10 cellular contexts compared by ENCODE assay signal in genomic region chr9:131282688-131283422, GRCh38. TPM values are rescaled to one million over a fixed set of nuclear protein-coding genes. Genes with fewer than 3 reads are reported as not detected.
DNase-seq lines count a peak whose midpoint lies in the region; ATAC-seq, FAIRE-seq and TF ChIP-seq lines count a peak whose summit lies in the region.
"Had no signal": no experiment of that assay in that cellular context is flagged by ENCODE, and none has a peak within 500 bp of the region (broad histone marks: within the 10 kb centered on the region; RNA-seq: fewer than 3 reads in every experiment).

No MANE protein-coding gene starts in this region.

- BruUV-seq in A673 (replicated peaks; lab: Mats Ljungman, UMichigan) = no TSS peak

- TF ChIP-seq CTCF in A673 (conservative IDR thresholded peaks at IDR 0.05; ENCODE audit: low read depth, low read length) = no peak
- no peak for TF ChIP-seq CTCF in H9 (conservative IDR thresholded peaks at IDR 0.05)
- no peak for TF ChIP-seq CTCF in chondrocyte (IDR thresholded peaks at IDR 0.05)
- no peak for TF ChIP-seq CTCF in gastroesophageal sphincter (IDR thresholded peaks at IDR 0.05)

- WGBS in H9 (ENCODE audit: extremely low coverage, insufficient read length, low lambda C conversion rate) = no CpG with 5 or more reads among the region's 61 CpGs
- WGBS in mesendoderm (ENCODE audit: extremely low coverage, insufficient coverage, low lambda C conversion rate) = no CpG with 5 or more reads among the region's 61 CpGs
- 4 to 10% (median 5%) methylated on average over 52 to 61 of the region's 61 CpGs for WGBS in small intestine, 3 donors
- WGBS in gastroesophageal sphincter (ENCODE audit: low coverage in 1 of 2), 2 donors = 5% methylated on average over 4 of the region's 61 CpGs; no CpG with 5 or more reads in 1 of the 2 donors

- ATAC-seq in GM18868 (IDR thresholded peaks at IDR 0.05; ENCODE audit: unreplicated experiment) (no peak), gastroesophageal sphincter (no peak)
- ATAC-seq: activated CD8-positive, alpha-beta memory T cell treated with anti-CD3 and anti-CD28 coated beads, Interleukin-2, amount 10 ng/mL, durations not matched to agents 7 days and 5 days had no signal

- H3K79me2 ChIP-seq in H9 (ENCODE audit: insufficient read depth, low read length) (no peaks in the 10 kb centered on the region), mesendoderm (ENCODE audit: control insufficient read depth, insufficient read depth, low read length) (no peaks in the 10 kb centered on the region)

- H2BK5ac ChIP-seq in H9 (ENCODE audit: insufficient read length, low read length) = no peak overlapping the region
- no peak overlapping the region for H2BK5ac ChIP-seq in mesendoderm (ENCODE audit: low read length)

- no peak overlapping the region for H4K91ac ChIP-seq in H9 (ENCODE audit: insufficient read length, low read depth, low read length)

- H3K9me3 Mint-ChIP-seq in H9 = no peaks in the 10 kb centered on the region; a peak in 2 of 5 replicates
- H3K9me3 Mint-ChIP-seq in chondrocyte (ENCODE audit: low read depth) = no peaks in the 10 kb centered on the region

- POLR2A ChIA-PET in A673 (lab: Charles Lee; ENCODE audit: low non-redundant PET) = interaction anchor here (0.7 kb wide), 1 partner anchor 41 kb away, joined by 5 read pairs; no protein-coding TSS in a partner anchor

- H3T11ph ChIP-seq in H9 (ENCODE audit: low read length) = no peak overlapping the region

- H3K4me2 ChIP-seq in H9 (ENCODE audit: insufficient read depth, insufficient read length, low read length) (peak overlapping the region; percentile 34), mesendoderm (ENCODE audit: low read length) (no peak overlapping the region)

- intact Hi-C loops in A673 (cut with micrococcal nuclease; ENCODE audit: unreplicated experiment) = no loop called here

- H3K79me1 ChIP-seq in H9 (ENCODE audit: insufficient read depth, low read depth, low read length, poor library complexity, severe bottlenecking) = no peaks in the 10 kb centered on the region
- no peaks in the 10 kb centered on the region for H3K79me1 ChIP-seq in mesendoderm (ENCODE audit: low read length)

- no peak overlapping the region for H3K9ac ChIP-seq in H9 (ENCODE audit: extremely low read depth, insufficient read length, low read length)
- H3K9ac ChIP-seq in mesendoderm (ENCODE audit: low read length) = no peak overlapping the region

- H2BK15ac ChIP-seq in H9 (ENCODE audit: low read depth, low read length) = no peak overlapping the region
- no peak overlapping the region for H2BK15ac ChIP-seq in mesendoderm (replicated peaks; ENCODE audit: low read depth)

- H4K8ac ChIP-seq in H9 (replicated peaks; ENCODE audit: insufficient read length, low read depth, low read length) (no peak overlapping the region), mesendoderm (ENCODE audit: low read depth, low read length) (no peak overlapping the region)

- H3K23me2 ChIP-seq in H9 (ENCODE audit: insufficient read length, low read depth, low read length, poor library complexity, severe bottlenecking) = peaks cover 9% of the 10 kb centered on the region

- FAIRE-seq in small intestine (lab: Jason Lieb, UNC) = no peak

- H3K4ac ChIP-seq in H9 (ENCODE audit: low read depth, low read length) (no peak overlapping the region), mesendoderm (ENCODE audit: low read depth, low read length) (no peak overlapping the region)

- H3K36me3 Mint-ChIP-seq in H9 (ENCODE audit: insufficient read depth in 1 of 3, low read depth in 3 of 3) (no peaks in the 10 kb centered on the region; a peak in 1 of 7 replicates), chondrocyte (ENCODE audit: low read depth) (peaks cover 1% of the 10 kb centered on the region)
- H3K36me3 Mint-ChIP-seq: activated CD8-positive, alpha-beta memory T cell treated with anti-CD3 and anti-CD28 coated beads, Interleukin-2, amount 10 ng/mL, durations not matched to agents 7 days and 5 days had no signal

- H3K9me3 ChIP-seq in A673 (ENCODE audit: low read depth, low read length, poor library complexity, severe bottlenecking) (no peaks in the 10 kb centered on the region), H9 (ENCODE audit: control insufficient read depth, low read depth, low read length) (no peaks in the 10 kb centered on the region), small intestine (ENCODE audit: control insufficient read depth, low read depth) (no peaks in the 10 kb centered on the region), gastroesophageal sphincter (no peaks in the 10 kb centered on the region)

- H3K18ac ChIP-seq in H9 (ENCODE audit: insufficient read length, low read depth, low read length) = no peak overlapping the region
- H3K18ac ChIP-seq in mesendoderm (ENCODE audit: low read length) = no peak overlapping the region

- H3K27ac Mint-ChIP-seq in H9 (peak overlapping the region in 1 of 3 experiments; percentile 88; a peak in 1 of 7 replicates), chondrocyte (ENCODE audit: unreplicated experiment) (no peak overlapping the region)
- H3K27ac Mint-ChIP-seq: activated CD8-positive, alpha-beta memory T cell treated with anti-CD3 and anti-CD28 coated beads, Interleukin-2, amount 10 ng/mL, durations not matched to agents 7 days and 5 days had no signal

- H3K23ac ChIP-seq in H9 (ENCODE audit: insufficient read length, low read depth, low read length) (no peak overlapping the region), mesendoderm (ENCODE audit: low read length) (no peak overlapping the region)

- H2BK12ac ChIP-seq in H9 (ENCODE audit: insufficient read length, low read depth, low read length) = no peak overlapping the region

- DNase-seq in A673 (ENCODE audit: low spot score) (no peak), H9 (peak; percentile 80), chondrocyte (ENCODE audit: low spot score) (no peak), mesendoderm (peak; percentile 80), ureter (ENCODE audit: low spot score) (no peak), small intestine (no peak)
- DNase-seq: activated CD8-positive, alpha-beta memory T cell treated with anti-CD3 and anti-CD28 coated beads, Interleukin-2, amount 10 ng/mL, durations not matched to agents 7 days and 5 days; stimulated activated CD4-positive, alpha-beta T cell treated with anti-CD3 and anti-CD28 coated beads, Interleukin-4, amount 100 ng/mL, for 1 hour had no signal

- no peak overlapping the region for H3K14ac ChIP-seq in H9 (ENCODE audit: insufficient read depth, low read length)

- CTCF ChIA-PET in A673 (lab: Charles Lee) = no interaction called here

- no peak overlapping the region for H2AFZ ChIP-seq in H9 (ENCODE audit: low read length)

- H2AK5ac ChIP-seq in H9 (ENCODE audit: insufficient read length, low read length) (no peak overlapping the region), mesendoderm (ENCODE audit: low read length) (no peak overlapping the region)

- H3K4me1 ChIP-seq in A673 (ENCODE audit: insufficient read depth, low read length, poor library complexity, severe bottlenecking) (peaks cover 4% of the 10 kb centered on the region), H9 (ENCODE audit: insufficient read depth, low read length) (no peaks in the 10 kb centered on the region; the same call in 1 of the 2 replicates), mesendoderm (ENCODE audit: control insufficient read depth, low read depth, low read length) (no peaks in the 10 kb centered on the region), small intestine (ENCODE audit: control insufficient read depth in 2 of 2, insufficient read depth in 1 of 2, low read depth in 1 of 2, low read length in 1 of 2) (peaks cover 0 to 2% of the 10 kb centered on the region in 2 donors), gastroesophageal sphincter (peaks cover 0 to 21% (median 7%) of the 10 kb centered on the region in 3 donors)

- H3K4me3 Mint-ChIP-seq in H9 (peak overlapping the region; percentile 44 to 76), chondrocyte (ENCODE audit: unreplicated experiment) (peak overlapping the region; percentile 49)
- H3K4me3 Mint-ChIP-seq: activated CD8-positive, alpha-beta memory T cell treated with anti-CD3 and anti-CD28 coated beads, Interleukin-2, amount 10 ng/mL, durations not matched to agents 7 days and 5 days had no signal

- H2BK20ac ChIP-seq in H9 (ENCODE audit: low read depth, low read length, poor library complexity, severe bottlenecking) = no peak overlapping the region

- H3K4me3 ChIP-seq in A673 (ENCODE audit: low read depth, low read length, poor library complexity, severe bottlenecking) (peak overlapping the region; percentile 43), mesendoderm (ENCODE audit: low read length) (no peak overlapping the region), small intestine (ENCODE audit: low read depth in 1 of 2, low read length in 2 of 2) (no peak overlapping the region), gastroesophageal sphincter (peak overlapping the region in 1 of 2 donors; percentile 46)

- H3K27me3 Mint-ChIP-seq in H9 (ENCODE audit: low read depth) (peaks cover 56% of the 10 kb centered on the region), chondrocyte (ENCODE audit: low read depth) (peaks cover 16% of the 10 kb centered on the region)

- H4K20me1 ChIP-seq in H9 (ENCODE audit: control insufficient read depth, insufficient read depth, insufficient read length) = peaks cover 6% of the 10 kb centered on the region

- H3K27ac ChIP-seq in A673 (ENCODE audit: low read depth, low read length, poor library complexity, severe bottlenecking) (no peak overlapping the region), H9 (ENCODE audit: insufficient read length, low read depth, low read length) (no peak overlapping the region), mesendoderm (ENCODE audit: low read depth, low read length) (no peak overlapping the region), small intestine (ENCODE audit: low read depth in 1 of 2, low read length in 1 of 2) (no peak overlapping the region), gastroesophageal sphincter (no peak overlapping the region)

- no peaks in the 10 kb centered on the region for H3K36me3 ChIP-seq in A673 (ENCODE audit: insufficient read depth, low read length, poor library complexity, severe bottlenecking)
- H3K36me3 ChIP-seq in mesendoderm (ENCODE audit: control insufficient read depth, insufficient read depth, low read length) = no peaks in the 10 kb centered on the region
- H3K36me3 ChIP-seq in small intestine (ENCODE audit: control insufficient read depth in 2 of 2, insufficient read depth in 2 of 2, low read length in 2 of 2) = no peaks in the 10 kb centered on the region
- no peaks in the 10 kb centered on the region for H3K36me3 ChIP-seq in gastroesophageal sphincter

- H4K5ac ChIP-seq in H9 (ENCODE audit: insufficient read length, low read depth, low read length) (no peak overlapping the region), mesendoderm (ENCODE audit: low read length) (no peak overlapping the region)

- TF ChIP-seq POLR2A in gastroesophageal sphincter (IDR thresholded peaks at IDR 0.05) = no peak

- H3K4me1 Mint-ChIP-seq in H9 (peaks cover 10 to 23% of the 10 kb centered on the region in 2 experiments), chondrocyte (ENCODE audit: low read depth) (peaks cover 7% of the 10 kb centered on the region)

- H2BK120ac ChIP-seq in H9 (ENCODE audit: low read depth, low read length, poor library complexity, severe bottlenecking) = no peak overlapping the region
- no peak overlapping the region for H2BK120ac ChIP-seq in mesendoderm (ENCODE audit: low read depth, low read length)

- TF ChIP-seq EP300 in gastroesophageal sphincter (IDR thresholded peaks at IDR 0.05) = no peak

- H3K56ac ChIP-seq in H9 (ENCODE audit: insufficient read length, low read depth, low read length) = no peak overlapping the region
- H3K56ac ChIP-seq in mesendoderm (ENCODE audit: low read length) = peak overlapping the region; percentile 47

- H3K27me3 ChIP-seq in A673 (replicated peaks; ENCODE audit: insufficient read depth, low read depth, low read length, poor library complexity) (peaks cover 19% of the 10 kb centered on the region), H9 (ENCODE audit: insufficient read depth, low read length) (peaks cover 4% of the 10 kb centered on the region; the same call in 1 of the 2 replicates), mesendoderm (ENCODE audit: insufficient read depth, low read length, poor library complexity) (no peaks in the 10 kb centered on the region), small intestine (ENCODE audit: control insufficient read depth in 2 of 2, insufficient read depth in 2 of 2, low read length in 2 of 2) (peaks cover 0 to 8% of the 10 kb centered on the region in 2 donors), gastroesophageal sphincter (peaks cover 42% of the 10 kb centered on the region)

RNA-seq across cellular contexts. Expression of gene FAM78A, which starts 6.5 kb away (rescaled TPM):
- total RNA-seq in A673 (2021) (0.84 and 1.7 TPM in 2 replicates), H9 (2021) (1.9 and 2.1 TPM in 2 replicates), chondrocyte (1.4 to 1.6 TPM (median 1.5 TPM) in 3 replicates), ureter (3.3 TPM), gastroesophageal sphincter (1 to 10 TPM in 3 of 4 donors, under 1 TPM in 1; 0.78 to 5.4 (median 2.9) TPM)
- 0.32 TPM for polyA plus RNA-seq in mesendoderm (2013, experiment 1 of 2)
- 0.28 TPM for polyA plus RNA-seq in mesendoderm (2013, experiment 2 of 2)
- polyA plus RNA-seq in small intestine = 1 to 10 TPM in 2 of 3 donors, under 1 TPM in 1; 0.89 to 3.2 (median 1.9) TPM

RNA-seq across cellular contexts. Expression of gene PLPP7, which starts 6.7 kb away (rescaled TPM):
- total RNA-seq in A673 (2021) (not detected in 2 replicates), H9 (2021) (1.9 and 2.4 TPM in 2 replicates), chondrocyte (1.1 to 2.3 TPM (median 1.5 TPM) in 3 replicates), ureter (3.9 TPM), gastroesophageal sphincter (10 to 100 TPM in 3 of 4 donors, 1 to 10 TPM in 1; 9.7 to 21.1 (median 12.0) TPM)
- 0.56 TPM for polyA plus RNA-seq in mesendoderm (2013, experiment 1 of 2)
- 0.62 TPM for polyA plus RNA-seq in mesendoderm (2013, experiment 2 of 2)
- 1 to 10 TPM in 1 of 3 donors, under 1 TPM in 1, not detected in 1; 0.54 to 1.9 TPM for polyA plus RNA-seq in small intestine
- total RNA-seq: activated CD8-positive, alpha-beta memory T cell treated with anti-CD3 and anti-CD28 coated beads, Interleukin-2, amount 10 ng/mL, durations not matched to agents 7 days and 5 days had no signal

Comparison
In these comparisons a context has a peak if more than half of its experiments do, and no peak if none do; other contexts are left out.
1. DNase-seq: peak in H9 (single experiment) and mesendoderm (single experiment); none in A673 (single experiment), chondrocyte (single experiment), ureter (single experiment) and small intestine (single experiment).